Comparison of ENCODE assay signal across 29 cellular contexts in the genomic region with DNA sequence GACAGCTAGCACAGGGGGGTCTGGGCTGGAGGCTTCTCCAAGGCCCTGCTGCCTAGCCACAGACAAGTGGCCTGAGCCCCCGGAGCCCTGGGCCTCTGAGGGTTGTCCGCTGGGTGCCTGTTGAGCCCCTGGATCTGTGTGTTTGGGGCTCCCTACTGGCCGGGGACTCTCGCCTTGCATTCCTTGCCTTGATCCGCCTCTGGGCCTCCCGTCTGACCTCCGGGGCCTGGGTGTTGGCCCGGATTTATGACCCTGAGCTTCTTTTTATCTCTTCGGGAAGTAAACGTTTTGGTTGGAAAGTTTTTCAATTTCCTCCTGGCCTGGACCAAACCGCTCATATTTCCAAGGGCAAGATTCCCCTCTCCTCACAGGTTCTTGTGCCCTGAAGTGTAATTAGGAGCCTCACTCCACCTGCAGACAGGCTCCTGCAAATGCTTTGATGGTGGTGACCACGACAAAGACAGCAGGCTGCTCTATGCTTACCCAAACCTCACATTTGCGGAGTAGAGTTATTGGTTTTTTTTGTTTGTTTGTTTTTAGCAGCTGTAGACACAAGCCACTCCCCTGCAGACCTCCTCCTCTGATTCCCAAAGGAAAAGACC.
A peak's percentile ranks its signal among the peaks of the same experiment; 100 is the strongest.
DNase-seq lines count a peak whose midpoint lies in the region; ATAC-seq, FAIRE-seq and TF ChIP-seq lines count a peak whose summit lies in the region.
"Had no signal": no experiment of that assay in that cellular context is flagged by ENCODE, and none has a peak within 500 bp of the region (broad histone marks: within the 10 kb centered on the region; RNA-seq: fewer than 3 reads in every experiment).

No MANE protein-coding gene starts in this region.

- H3K79me2 ChIP-seq in H9 (ENCODE audit: insufficient read depth, low read length) (no peaks in the 10 kb centered on the region), H1 (ENCODE audit: control insufficient read depth in 1 of 2, insufficient read depth in 2 of 2, low read length in 2 of 2) (no peaks in the 10 kb centered on the region)
- H3K79me2 ChIP-seq: parathyroid adenoma had no signal

- no CpG with 5 or more reads among the region's 13 CpGs for WGBS in H9 (ENCODE audit: extremely low coverage, insufficient read length, low lambda C conversion rate)
- 78% methylated on average over 13 of the region's 13 CpGs; no CpG with 5 or more reads in 1 of the 2 experiments for WGBS in H1 (ENCODE audit: extremely low coverage in 1 of 2, insufficient coverage in 1 of 2, insufficient read length in 1 of 2, insufficient replicate concordance in 2 of 2, low coverage in 1 of 2, low lambda C conversion rate in 2 of 2, missing lambda C conversion rate in 1 of 2), 2 experiments

- H3K4me3 ChIP-seq in H1 (ENCODE audit: extremely low read depth in 1 of 4, insufficient read depth in 2 of 4, low read depth in 3 of 4, low read length in 4 of 4) = no peak overlapping the region
- H3K4me3 ChIP-seq: adrenal gland, body of pancreas, heart left ventricle, K562, tibial nerve had no signal

- H2BK5ac ChIP-seq in H9 (ENCODE audit: insufficient read length, low read length) = no peak overlapping the region
- H2BK5ac ChIP-seq in H1 (ENCODE audit: low read depth, low read length) = no peak overlapping the region

- H3K14ac ChIP-seq in H9 (ENCODE audit: insufficient read depth, low read length) (no peak overlapping the region), H1 (ENCODE audit: insufficient read length) (no peak overlapping the region)

- H3K4me2 ChIP-seq in H9 (ENCODE audit: insufficient read depth, insufficient read length, low read length) (no peak overlapping the region), H1 (ENCODE audit: insufficient read depth in 1 of 2, low read depth in 2 of 2, low read length in 2 of 2) (no peak overlapping the region)

- TF ChIP-seq POLR2A in H1 (IDR thresholded peaks at IDR 0.05; ENCODE audit: control extremely low read depth in 1 of 2, low read depth in 2 of 2, low read length in 2 of 2) = no peak

- H3K4me1 Mint-ChIP-seq in H9 (peaks cover 3 to 4% of the 10 kb centered on the region in 2 experiments; a peak in 3 of 4 replicates), nephron progenitor cell (peaks cover 64% of the 10 kb centered on the region)
- H3K4me1 Mint-ChIP-seq in activated T-cell treated with anti-CD3 and anti-CD28 coated beads, Interleukin-2, amount 50 U/mL, for 4 hours (ENCODE audit: low read depth) = no peaks in the 10 kb centered on the region
- H3K4me1 Mint-ChIP-seq: activated naive CD4-positive, alpha-beta T cell treated with anti-CD3 and anti-CD28 coated beads, Interleukin-2, amount 10 ng/mL, durations not matched to agents 7 days and 5 days; activated T-helper 17 cell treated with anti-CD3 and anti-CD28 coated beads, Interleukin-2, amount 50 U/mL, for 72 hours; central memory CD8-positive, alpha-beta T cell; neural crest cell had no signal

- H3K4ac ChIP-seq in H9 (ENCODE audit: low read depth, low read length) (no peak overlapping the region), H1 (replicated peaks; ENCODE audit: insufficient read length, low read depth, low read length) (no peak overlapping the region)

- H3K27ac Mint-ChIP-seq in H9 (no peak overlapping the region), nephron progenitor cell (peak overlapping the region; percentile 78)
- H3K27ac Mint-ChIP-seq: activated CD4-positive, alpha-beta T cell treated with anti-CD3 and anti-CD28 coated beads for 36 hours; activated CD8-positive, alpha-beta T cell treated with anti-CD3 and anti-CD28 coated beads for 36 hours; activated naive CD4-positive, alpha-beta T cell treated with anti-CD3 and anti-CD28 coated beads, Interleukin-2, amount 10 ng/mL, durations not matched to agents 7 days and 5 days; activated T-helper 17 cell treated with anti-CD3 and anti-CD28 coated beads, Interleukin-2, amount 50 U/mL, for 72 hours; dendritic cell treated with granulocyte-macrophage colony-stimulating factor and Interleukin-4, amounts not matched to agents 40 ng/mL and 50 ng/mL, for 4 days had no signal

- DNase-seq in ELF-1 (ENCODE audit: low read depth, low spot score) (peak; percentile 32), H9 (peak; percentile 46), H1 (ENCODE audit: low read depth in 1 of 2, low spot score in 2 of 2) (no peak), nephron progenitor cell (peak; percentile 64), NCI-H2107 (lab: John Stamatoyannopoulos, UW) (no peak)
- no peak for DNase-seq in activated T-cell treated with anti-CD3 and anti-CD28 coated beads, Interleukin-2, amount 50 U/mL, for 4 hours
- DNase-seq: activated CD4-positive, alpha-beta T cell treated with anti-CD3 and anti-CD28 coated beads for 36 hours; activated CD8-positive, alpha-beta T cell treated with anti-CD3 and anti-CD28 coated beads for 36 hours; activated naive CD4-positive, alpha-beta T cell treated with anti-CD3 and anti-CD28 coated beads, Interleukin-2, amount 10 ng/mL, durations not matched to agents 7 days and 5 days; body of pancreas; C1 segment of cervical spinal cord; DND-41; heart left ventricle; NCI-H1092 treated with DMSO at 0.1 percent for 48 hours; NCI-H1694 treated with DMSO at 0.1 percent for 48 hours; NCI-H526; Right ventricle myocardium superior; T-helper 2 cell had no signal

- no peaks in the 10 kb centered on the region for H4K20me1 ChIP-seq in H9 (ENCODE audit: control insufficient read depth, insufficient read depth, insufficient read length)
- H4K20me1 ChIP-seq in H1 (replicated peaks in 1 of 2; ENCODE audit: control insufficient read depth in 1 of 2, insufficient read depth in 2 of 2, low read length in 2 of 2) = no peaks in the 10 kb centered on the region

- H2BK12ac ChIP-seq in H9 (ENCODE audit: insufficient read length, low read depth, low read length) (no peak overlapping the region), H1 (ENCODE audit: low read depth, low read length) (no peak overlapping the region)

- H3K79me1 ChIP-seq in H9 (ENCODE audit: insufficient read depth, low read depth, low read length, poor library complexity, severe bottlenecking) = no peaks in the 10 kb centered on the region
- no peaks in the 10 kb centered on the region for H3K79me1 ChIP-seq in H1 (ENCODE audit: low read depth, low read length)

- POLR2A ChIA-PET in H1 (lab: Charles Lee; ENCODE audit: partially characterized antibody) = no interaction called here

- no peak overlapping the region for H3K18ac ChIP-seq in H9 (ENCODE audit: insufficient read length, low read depth, low read length)
- H3K18ac ChIP-seq in H1 (ENCODE audit: extremely low read depth, low read length) = no peak overlapping the region

- H3K36me3 Mint-ChIP-seq in H9 (ENCODE audit: insufficient read depth in 1 of 3, low read depth in 3 of 3) (peaks cover 0 to 4% (median 2%) of the 10 kb centered on the region in 3 experiments; a peak in 2 of 7 replicates), nephron progenitor cell (ENCODE audit: low read depth) (no peaks in the 10 kb centered on the region)
- no peaks in the 10 kb centered on the region for H3K36me3 Mint-ChIP-seq in activated T-cell treated with anti-CD3 and anti-CD28 coated beads, Interleukin-2, amount 50 U/mL, for 4 hours (ENCODE audit: insufficient read depth)
- H3K36me3 Mint-ChIP-seq: activated naive CD4-positive, alpha-beta T cell treated with anti-CD3 and anti-CD28 coated beads, Interleukin-2, amount 10 ng/mL, durations not matched to agents 7 days and 5 days had no signal

- H3K36me3 ChIP-seq in H1 (ENCODE audit: control insufficient read depth in 2 of 4, insufficient read depth in 4 of 4, low read length in 3 of 4) = no peaks in the 10 kb centered on the region
- H3K36me3 ChIP-seq: adrenal gland, heart left ventricle, tibial nerve had no signal

- H2AK5ac ChIP-seq in H9 (ENCODE audit: insufficient read length, low read length) (no peak overlapping the region), H1 (ENCODE audit: low read depth, low read length) (no peak overlapping the region)

- H2BK120ac ChIP-seq in H9 (ENCODE audit: low read depth, low read length, poor library complexity, severe bottlenecking) (no peak overlapping the region), H1 (replicated peaks; ENCODE audit: low read depth, low read length) (no peak overlapping the region)

- no peak for FAIRE-seq in H1 (lab: Jason Lieb, UNC)
- FAIRE-seq: K562 had no signal

- no peak overlapping the region for H4K5ac ChIP-seq in H9 (ENCODE audit: insufficient read length, low read depth, low read length)
- H4K5ac ChIP-seq in H1 (ENCODE audit: insufficient read length, low read depth, low read length) = no peak overlapping the region

- H3K9me3 ChIP-seq in H9 (ENCODE audit: control insufficient read depth, low read depth, low read length) (no peaks in the 10 kb centered on the region), H1 (ENCODE audit: insufficient read depth in 2 of 2, low read depth in 1 of 2, low read length in 1 of 2) (no peaks in the 10 kb centered on the region)
- H3K9me3 ChIP-seq: adrenal gland, body of pancreas, Caco-2, heart left ventricle, tibial nerve had no signal

- H3K9me3 Mint-ChIP-seq in H9 (peaks cover 0 to 3% of the 10 kb centered on the region in 2 experiments; a peak in 2 of 5 replicates), nephron progenitor cell (peaks cover 22% of the 10 kb centered on the region)
- H3K9me3 Mint-ChIP-seq in activated T-cell treated with anti-CD3 and anti-CD28 coated beads, Interleukin-2, amount 50 U/mL, for 4 hours = no peaks in the 10 kb centered on the region
- H3K9me3 Mint-ChIP-seq: activated CD8-positive, alpha-beta T cell treated with anti-CD3 and anti-CD28 coated beads for 36 hours; activated naive CD4-positive, alpha-beta T cell treated with anti-CD3 and anti-CD28 coated beads, Interleukin-2, amount 10 ng/mL, durations not matched to agents 7 days and 5 days; activated T-helper 17 cell treated with anti-CD3 and anti-CD28 coated beads, Interleukin-2, amount 50 U/mL, for 72 hours; central memory CD8-positive, alpha-beta T cell; dendritic cell treated with granulocyte-macrophage colony-stimulating factor and Interleukin-4, amounts not matched to agents 40 ng/mL and 50 ng/mL, for 4 days; neural crest cell had no signal

- no peak overlapping the region for H3K27ac ChIP-seq in H9 (ENCODE audit: insufficient read length, low read depth, low read length)
- no peak overlapping the region for H3K27ac ChIP-seq in H1 (ENCODE audit: low read depth, low read length)
- H3K27ac ChIP-seq: adrenal gland, body of pancreas, heart left ventricle, parathyroid adenoma, tibial nerve had no signal

- H4K8ac ChIP-seq in H9 (replicated peaks; ENCODE audit: insufficient read length, low read depth, low read length) (no peak overlapping the region), H1 (ENCODE audit: extremely low read depth, insufficient read depth, low read length) (no peak overlapping the region)

- H3K9ac ChIP-seq in H9 (ENCODE audit: extremely low read depth, insufficient read length, low read length) (no peak overlapping the region), H1 (replicated peaks in 1 of 4; ENCODE audit: extremely low read depth in 1 of 4, low read depth in 3 of 4, low read length in 3 of 4) (no peak overlapping the region)
- H3K9ac ChIP-seq: parathyroid adenoma had no signal

- TF ChIP-seq EP300 in H1 (IDR thresholded peaks at IDR 0.05; ENCODE audit: borderline replicate concordance in 1 of 2, low read depth in 2 of 2, low read length in 2 of 2) = no peak

- H3K4me1 ChIP-seq in H9 (ENCODE audit: insufficient read depth, low read length) (no peaks in the 10 kb centered on the region), H1 (replicated peaks in 1 of 4; ENCODE audit: control insufficient read depth in 3 of 4, insufficient read depth in 4 of 4, low read length in 3 of 4) (no peaks in the 10 kb centered on the region)
- H3K4me1 ChIP-seq: adrenal gland, body of pancreas, Caco-2, heart left ventricle, parathyroid adenoma had no signal

- peaks cover 2% of the 10 kb centered on the region; the same call in 1 of the 2 replicates for H3K27me3 Mint-ChIP-seq in H9 (ENCODE audit: low read depth)
- H3K27me3 Mint-ChIP-seq in nephron progenitor cell (ENCODE audit: low read depth, poor library complexity) = peaks cover 12% of the 10 kb centered on the region
- peaks cover 8% of the 10 kb centered on the region for H3K27me3 Mint-ChIP-seq in activated T-cell treated with anti-CD3 and anti-CD28 coated beads, Interleukin-2, amount 50 U/mL, for 4 hours (ENCODE audit: low read depth)

- H3K56ac ChIP-seq in H9 (ENCODE audit: insufficient read length, low read depth, low read length) (no peak overlapping the region), H1 (replicated peaks; ENCODE audit: insufficient read length, low read depth, low read length) (no peak overlapping the region)

- TF ChIP-seq RAD21 in H1 (IDR thresholded peaks at IDR 0.05 in 1 of 2, conservative IDR thresholded peaks at IDR 0.05 in 1 of 2; ENCODE audit: low read depth in 2 of 2, low read length in 2 of 2) = peak; percentile 51 to 64

- H3K23me2 ChIP-seq in H9 (ENCODE audit: insufficient read length, low read depth, low read length, poor library complexity, severe bottlenecking) (no peaks in the 10 kb centered on the region), H1 (ENCODE audit: low read depth, low read length) (no peaks in the 10 kb centered on the region)

- no peak overlapping the region for H4K91ac ChIP-seq in H9 (ENCODE audit: insufficient read length, low read depth, low read length)
- no peak overlapping the region for H4K91ac ChIP-seq in H1 (replicated peaks; ENCODE audit: insufficient read length, low read length)

- H3K23ac ChIP-seq in H9 (ENCODE audit: insufficient read length, low read depth, low read length) (no peak overlapping the region), H1 (ENCODE audit: insufficient read length) (no peak overlapping the region)

- no peak for ATAC-seq in HG02610 (IDR thresholded peaks at IDR 0.05; ENCODE audit: unreplicated experiment)
- ATAC-seq in activated T-cell treated with anti-CD3 and anti-CD28 coated beads, Interleukin-2, amount 50 U/mL, for 4 hours = no peak
- ATAC-seq: activated CD4-positive, alpha-beta T cell treated with anti-CD3 and anti-CD28 coated beads for 36 hours; activated CD8-positive, alpha-beta T cell treated with anti-CD3 and anti-CD28 coated beads for 36 hours; activated T-helper 17 cell treated with anti-CD3 and anti-CD28 coated beads, Interleukin-2, amount 50 U/mL, for 72 hours; body of pancreas; heart left ventricle; K562; Panc1 had no signal

- TF ChIP-seq CTCF in H9 (conservative IDR thresholded peaks at IDR 0.05) = peak; percentile 34; the same call in 2 of the 3 replicates
- TF ChIP-seq CTCF in H1 (IDR thresholded peaks at IDR 0.05; ENCODE audit: control extremely low read depth in 1 of 3, insufficient read depth in 1 of 3, low read depth in 1 of 3, low read length in 3 of 3) = peak; percentile 24 to 43 (median 26); a peak in 3 of 4 replicates
- TF ChIP-seq CTCF in nephron progenitor cell (IDR thresholded peaks at IDR 0.05) = no peak

- H2AFZ ChIP-seq in H9 (ENCODE audit: low read length) = no peak overlapping the region
- H2AFZ ChIP-seq in H1 (ENCODE audit: low read length) = no peak overlapping the region
- H2AFZ ChIP-seq: parathyroid adenoma had no signal

- H2BK15ac ChIP-seq in H9 (ENCODE audit: low read depth, low read length) (no peak overlapping the region), H1 (ENCODE audit: low read length) (no peak overlapping the region)

- no peaks in the 10 kb centered on the region for H3K27me3 ChIP-seq in H9 (ENCODE audit: insufficient read depth, low read length)
- H3K27me3 ChIP-seq in H1 (replicated peaks in 1 of 4; ENCODE audit: control insufficient read depth in 3 of 4, extremely low read depth in 1 of 4, insufficient read depth in 3 of 4, low read length in 3 of 4) = no peaks in the 10 kb centered on the region
- H3K27me3 ChIP-seq: adrenal gland, body of pancreas had no signal

- H2BK20ac ChIP-seq in H9 (ENCODE audit: low read depth, low read length, poor library complexity, severe bottlenecking) = no peak overlapping the region
- no peak overlapping the region for H2BK20ac ChIP-seq in H1 (ENCODE audit: low read length)

- no peak overlapping the region for H3T11ph ChIP-seq in H9 (ENCODE audit: low read length)

- CTCF ChIA-PET in H1 (lab: Charles Lee; ENCODE audit: partially characterized antibody) = interaction anchor here (0.7 to 3.2 kb wide), 12 partner anchors 11 to 466 kb away, joined by 3 to 13 read pairs (median 4); no protein-coding TSS in a partner anchor

- H3K4me3 Mint-ChIP-seq in H9 (no peak overlapping the region), nephron progenitor cell (peak overlapping the region; percentile 46)
- no peak overlapping the region for H3K4me3 Mint-ChIP-seq in activated T-cell treated with anti-CD3 and anti-CD28 coated beads, Interleukin-2, amount 50 U/mL, for 4 hours
- H3K4me3 Mint-ChIP-seq: activated CD4-positive, alpha-beta T cell treated with anti-CD3 and anti-CD28 coated beads for 36 hours; activated CD8-positive, alpha-beta T cell treated with anti-CD3 and anti-CD28 coated beads for 36 hours; activated naive CD4-positive, alpha-beta T cell treated with anti-CD3 and anti-CD28 coated beads, Interleukin-2, amount 10 ng/mL, durations not matched to agents 7 days and 5 days; activated T-helper 17 cell treated with anti-CD3 and anti-CD28 coated beads, Interleukin-2, amount 50 U/mL, for 72 hours; central memory CD8-positive, alpha-beta T cell; dendritic cell treated with granulocyte-macrophage colony-stimulating factor and Interleukin-4, amounts not matched to agents 40 ng/mL and 50 ng/mL, for 4 days; neural crest cell had no signal

Comparison
In these comparisons a context has a peak if more than half of its experiments do, and no peak if none do; other contexts are left out.
1. DNase-seq: peak in ELF-1 (single experiment), H9 (single experiment) and nephron progenitor cell (single experiment); none in H1 (0 of 2), activated T-cell treated with anti-CD3 and anti-CD28 coated beads, Interleukin-2, amount 50 U/mL, for 4 hours (single experiment) and NCI-H2107 (single experiment).